10 cellular contexts compared by ENCODE assay signal in the genomic region with DNA sequence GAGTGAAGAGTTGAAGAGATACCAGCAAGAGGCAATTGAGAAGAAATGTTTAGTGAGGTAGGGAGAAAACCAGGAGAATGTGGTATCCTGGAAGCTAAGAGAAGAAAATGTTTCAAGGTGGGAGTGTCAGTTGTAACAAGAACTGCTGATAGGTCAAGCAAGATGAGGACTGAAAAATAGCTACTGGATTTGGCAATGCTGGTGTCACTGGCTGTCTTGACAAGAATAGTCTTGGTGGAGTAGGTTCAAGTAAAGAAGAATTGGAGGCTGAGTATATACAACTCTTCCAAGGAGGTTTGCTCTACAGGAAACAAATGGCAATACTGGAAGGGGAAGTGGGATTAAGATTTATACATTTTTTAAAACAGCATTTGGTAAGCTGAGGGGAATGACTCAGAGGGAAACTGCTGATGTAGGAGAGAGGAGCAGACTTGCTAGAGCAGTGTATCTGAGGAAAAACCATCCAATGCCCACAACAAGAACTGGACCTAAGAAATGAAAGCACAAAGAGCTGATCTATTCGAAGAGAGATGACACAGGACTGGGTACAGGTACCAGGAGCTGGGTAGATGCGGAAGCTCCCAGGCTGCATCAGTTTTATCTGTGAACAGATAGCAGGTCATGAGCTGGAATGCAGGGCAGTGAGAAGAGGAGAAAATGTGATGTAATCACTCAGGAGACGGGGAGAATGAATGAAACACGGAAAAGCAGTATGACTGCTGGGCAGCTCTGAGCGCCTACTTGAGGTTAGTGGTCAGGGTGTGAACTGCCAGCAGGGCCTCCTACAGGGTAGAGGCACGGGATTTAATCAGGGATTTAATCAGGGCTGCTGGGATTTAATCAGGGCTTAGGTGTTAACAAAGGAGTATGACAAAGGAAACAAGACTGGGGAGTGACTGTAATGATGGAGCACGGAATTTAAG. TPM values are rescaled to one million over a fixed set of nuclear protein-coding genes. Genes with fewer than 3 reads are reported as not detected.
A peak's percentile ranks its signal among the peaks of the same experiment; 100 is the strongest.
DNase-seq lines count a peak whose midpoint lies in the region; ATAC-seq, FAIRE-seq and TF ChIP-seq lines count a peak whose summit lies in the region.
"Had no signal": no experiment of that assay in that cellular context is flagged by ENCODE, and none has a peak within 500 bp of the region (broad histone marks: within the 10 kb centered on the region; RNA-seq: fewer than 3 reads in every experiment).

No MANE protein-coding gene starts in this region.

- FAIRE-seq in GM12891 (lab: Jason Lieb, UNC) = no peak

- ATAC-seq in sciatic nerve = peak; percentile 62
- no peak for ATAC-seq in HG02938 (IDR thresholded peaks at IDR 0.05; ENCODE audit: unreplicated experiment)
- ATAC-seq in HG02588 (IDR thresholded peaks at IDR 0.05; ENCODE audit: unreplicated experiment) = no peak
- ATAC-seq in GM21526 (IDR thresholded peaks at IDR 0.05; ENCODE audit: low FRiP score, unreplicated experiment) = no peak

- no peaks in the 10 kb centered on the region for H3K9me3 ChIP-seq in PC-9 (ENCODE audit: insufficient read depth, low read depth)

- POLR2A ChIA-PET in PC-9 (lab: Charles Lee; ENCODE audit: unreplicated experiment) = no interaction called here

- CTCF ChIA-PET in PC-9 (lab: Charles Lee) = no interaction called here

- H3K4me3 ChIP-seq in fibroblast of the aortic adventitia (ENCODE audit: low read depth, low read length) (no peak overlapping the region), PC-9 (no peak overlapping the region)

- H3K79me2 ChIP-seq in PC-9 (ENCODE audit: low read depth) = no peaks in the 10 kb centered on the region

- H3K9me2 ChIP-seq in PC-9 (ENCODE audit: insufficient read depth) = no peaks in the 10 kb centered on the region

- TF ChIP-seq POLR2A in GM12891 (IDR thresholded peaks at IDR 0.05; ENCODE audit: low read depth, low read length) = no peak

- H3K36me3 ChIP-seq in PC-9 (ENCODE audit: low read depth) = peaks cover 8% of the 10 kb centered on the region

- H4K20me1 ChIP-seq in PC-9 (ENCODE audit: insufficient read depth) = no peaks in the 10 kb centered on the region

- peak; percentile 51 for TF ChIP-seq CTCF in fibroblast of the aortic adventitia (IDR thresholded peaks at IDR 0.05; ENCODE audit: insufficient read depth, low read length)
- no peak for TF ChIP-seq CTCF in PC-9 (conservative IDR thresholded peaks at IDR 0.05)

- H3K4me2 ChIP-seq in PC-9 = no peak overlapping the region

- no peaks in the 10 kb centered on the region for H3K27me3 ChIP-seq in PC-9 (ENCODE audit: insufficient read depth, low read depth)

- BruUV-seq in PC-9 (replicated peaks; lab: Mats Ljungman, UMichigan) = no TSS peak

- no peaks in the 10 kb centered on the region for H3F3A ChIP-seq in PC-9 (ENCODE audit: insufficient read depth, low read depth)

- H3K4me1 ChIP-seq in PC-9 (replicated peaks; ENCODE audit: insufficient read depth) = no peaks in the 10 kb centered on the region

- intact Hi-C loops in sciatic nerve (cut with DNase I) (no loop called here), PC-9 (cut with micrococcal nuclease; ENCODE audit: unreplicated experiment) (no loop called here)

- H2AFZ ChIP-seq in PC-9 = no peak overlapping the region

- DNase-seq in GM12891 (ENCODE audit: insufficient read length, low spot score) (no peak), NOMO-1 treated with dmso at 0.1 percent for 144 hours (lab: John Stamatoyannopoulos, UW; ENCODE audit: unreplicated experiment) (peak; percentile 72), fibroblast of the aortic adventitia (ENCODE audit: low read depth) (peak; percentile 64), sciatic nerve (ENCODE audit: low spot score) (no peak), PC-9 (no peak)
- DNase-seq: activated naive CD4-positive, alpha-beta T cell treated with anti-CD3 and anti-CD28 coated beads for 36 hours had no signal

- no peak overlapping the region for H3K27ac ChIP-seq in PC-9

TF ChIP-seq in GM12891, 5 proteins besides CTCF, POLR2A, EP300 and RAD21:
- TF ChIP-seq TAF1 (IDR thresholded peaks at IDR 0.05; ENCODE audit: low read depth, low read length) = no peak
- peak; percentile 71 for TF ChIP-seq SPI1 (IDR thresholded peaks at IDR 0.05; ENCODE audit: low read depth, low read length)
- TF ChIP-seq POU2F2 (IDR thresholded peaks at IDR 0.05; ENCODE audit: low read depth, low read length) = no peak
- TF ChIP-seq POLR2AphosphoS5 (IDR thresholded peaks at IDR 0.05; ENCODE audit: low read depth, low read length) = no peak
- no peak for TF ChIP-seq PAX5 (IDR thresholded peaks at IDR 0.05; ENCODE audit: insufficient read depth, low read length, severe bottlenecking)
TF ChIP-seq in GM12891: peak in this region for 1.

RNA-seq across cellular contexts. Expression of gene FAM25A, which starts 34.5 kb away (rescaled TPM):
- polyA plus RNA-seq in GM12891 (2012; ENCODE audit: low read depth, missing spikeins) = not detected
- not detected in 2 replicates for total RNA-seq in fibroblast of the aortic adventitia (ENCODE audit: low replicate concordance)
- total RNA-seq in sciatic nerve = not detected
- total RNA-seq in PC-9 (2021) = 8.2 and 11.4 TPM in 2 replicates
- total RNA-seq: activated naive CD4-positive, alpha-beta T cell treated with anti-CD3 and anti-CD28 coated beads for 36 hours; urinary bladder had no signal
- polyA plus RNA-seq: urinary bladder had no signal

RNA-seq across cellular contexts. Expression of gene GLUD1, which starts 40.0 kb away (rescaled TPM):
- polyA plus RNA-seq in GM12891 (2012; ENCODE audit: low read depth, missing spikeins) = 59.7 TPM
- total RNA-seq in fibroblast of the aortic adventitia (ENCODE audit: low replicate concordance) = 137 and 346 TPM in 2 replicates
- total RNA-seq in sciatic nerve = 141 TPM
- 93.0 and 105 TPM in 2 replicates for total RNA-seq in PC-9 (2021)

RNA-seq across cellular contexts. Expression of gene SHLD2, which starts 40.4 kb away (rescaled TPM):
- 10.9 TPM for polyA plus RNA-seq in GM12891 (2012; ENCODE audit: low read depth, missing spikeins)
- total RNA-seq in fibroblast of the aortic adventitia (ENCODE audit: low replicate concordance) (19.8 and 45.7 TPM in 2 replicates), sciatic nerve (25.8 TPM), PC-9 (2021) (11.3 and 15.9 TPM in 2 replicates)

Comparison
In these comparisons a context has a peak if more than half of its experiments do, and no peak if none do; other contexts are left out.
1. DNase-seq: peak in NOMO-1 treated with dmso at 0.1 percent for 144 hours (single experiment) and fibroblast of the aortic adventitia (single experiment); none in GM12891 (single experiment), sciatic nerve (single experiment) and PC-9 (0 of 2).